ENCODE assay signal across 13 cellular contexts in the genomic region with DNA sequence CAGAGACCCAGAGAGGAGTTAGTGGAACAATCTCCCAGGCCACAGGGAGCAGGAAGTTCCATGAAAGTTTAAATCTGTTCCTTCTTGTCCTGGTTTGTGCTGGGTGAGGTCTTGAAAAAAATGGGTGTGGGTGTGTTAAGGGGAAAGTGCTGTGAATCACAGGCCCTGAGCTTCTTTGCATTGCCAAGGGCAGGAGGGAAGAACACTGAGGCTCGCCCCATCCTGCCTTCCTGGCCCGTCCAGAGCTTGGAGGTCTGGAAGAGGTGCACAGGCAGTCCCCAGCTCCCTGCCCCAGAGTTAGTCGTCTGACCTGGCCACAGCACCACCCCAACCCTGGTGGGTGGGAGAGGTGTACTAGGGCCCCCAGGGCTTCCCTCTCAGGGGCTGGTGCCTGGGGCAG. TPM values are rescaled to one million over a fixed set of nuclear protein-coding genes. Genes with fewer than 3 reads are reported as not detected.
DNase-seq lines count a peak whose midpoint lies in the region; ATAC-seq and TF ChIP-seq lines count a peak whose summit lies in the region.
"Had no signal": no experiment of that assay in that cellular context is flagged by ENCODE, and none has a peak within 500 bp of the region (broad histone marks: within the 10 kb centered on the region; RNA-seq: fewer than 3 reads in every experiment).

No MANE protein-coding gene starts in this region.

- no peaks in the 10 kb centered on the region for H3K9me3 Mint-ChIP-seq in activated naive CD4-positive, alpha-beta T cell treated with anti-CD3 and anti-CD28 coated beads, Interleukin-2, amount 50 U/mL, for 24 hours

- intact Hi-C loops in mammary epithelial cell (cut with micrococcal nuclease) (loop anchor here (1.0 kb wide), 2 partner anchors 35 to 51 kb away; no protein-coding TSS in a partner anchor), left colon (cut with DNase I, micrococcal nuclease) (loop anchor here in 1 of 2 donors (10.0 kb wide), 1 partner anchor 47 kb away; a partner anchor contains a TSS), vagina (cut with DNase I) (no loop called here)

- H3K4me1 ChIP-seq in mammary epithelial cell (ENCODE audit: insufficient read depth, low read length) (peaks cover 21% of the 10 kb centered on the region), vagina (peaks cover 21% of the 10 kb centered on the region)

- in situ Hi-C loops in mammary epithelial cell (cut with MboI; ENCODE audit: low sequenced_read_pairs in 2 of 2): no loop called here

- peaks cover 72% of the 10 kb centered on the region for H3K79me2 ChIP-seq in mammary epithelial cell (ENCODE audit: insufficient read depth, low read length)

- H3K4me3 ChIP-seq in mammary epithelial cell (replicated peaks in 1 of 3; ENCODE audit: insufficient read depth in 1 of 3, low read depth in 2 of 3, low read length in 3 of 3): peak overlapping the region; percentile 73 to 99 (median 86)
- H3K4me3 ChIP-seq in vagina: no peak overlapping the region
- H3K4me3 ChIP-seq: adrenal gland had no signal

- TF ChIP-seq POLR2A in vagina (IDR thresholded peaks at IDR 0.05): no peak

- H3K4me1 Mint-ChIP-seq in activated naive CD4-positive, alpha-beta T cell treated with anti-CD3 and anti-CD28 coated beads, Interleukin-2, amount 50 U/mL, for 24 hours: peaks cover 21% of the 10 kb centered on the region

- ATAC-seq in left colon (peak; percentile 53), GM21825 (IDR thresholded peaks at IDR 0.05; ENCODE audit: unreplicated experiment) (no peak)
- ATAC-seq: stimulated activated naive B cell treated with anti-CD40 and anti-IgM and Interleukin-4, amounts not matched to agents 10 μg/mL and 1 μg/mL and 100 μg/mL, for 72 hours had no signal

- peak overlapping the region; percentile 89 for H3K4me2 ChIP-seq in mammary epithelial cell (ENCODE audit: insufficient read depth, low read depth, low read length)

- H3K9ac ChIP-seq in mammary epithelial cell (ENCODE audit: insufficient read depth, low read length): peak overlapping the region; percentile 95

- H3K27ac ChIP-seq in mammary epithelial cell (ENCODE audit: insufficient read depth, low read depth, low read length) (peak overlapping the region; percentile 77), vagina (peak overlapping the region; percentile 68)
- H3K27ac ChIP-seq: adrenal gland had no signal

- H3K27me3 ChIP-seq in mammary epithelial cell (ENCODE audit: insufficient read depth, low read length): no peaks in the 10 kb centered on the region
- H3K27me3 ChIP-seq in vagina: no peaks in the 10 kb centered on the region
- H3K27me3 ChIP-seq: adrenal gland had no signal

- peaks cover 11% of the 10 kb centered on the region for H3K27me3 Mint-ChIP-seq in activated naive CD4-positive, alpha-beta T cell treated with anti-CD3 and anti-CD28 coated beads, Interleukin-2, amount 50 U/mL, for 24 hours

- dilution Hi-C loops in mammary epithelial cell (cut with HindIII; ENCODE audit: low sequenced_read_pairs): loop anchor here (5.0 to 10.0 kb wide), 2 partner anchors 35 to 293 kb away; no protein-coding TSS in a partner anchor

- no peak overlapping the region for H2AFZ ChIP-seq in mammary epithelial cell (ENCODE audit: low read depth, low read length)

- H3K36me3 ChIP-seq in mammary epithelial cell (ENCODE audit: insufficient read depth, low read length): peaks cover 11% of the 10 kb centered on the region
- no peaks in the 10 kb centered on the region for H3K36me3 ChIP-seq in vagina
- H3K36me3 ChIP-seq: adrenal gland had no signal

- WGBS in mammary epithelial cell (ENCODE audit: low coverage, missing lambda C conversion rate): 0% methylated on average over 1 of the region's 3 CpGs

- H3K9me3 ChIP-seq in mammary epithelial cell (replicated peaks; ENCODE audit: insufficient read depth, low read length): no peaks in the 10 kb centered on the region
- H3K9me3 ChIP-seq in vagina: no peaks in the 10 kb centered on the region
- H3K9me3 ChIP-seq: adrenal gland had no signal

- peaks cover 3% of the 10 kb centered on the region for H3K36me3 Mint-ChIP-seq in activated naive CD4-positive, alpha-beta T cell treated with anti-CD3 and anti-CD28 coated beads, Interleukin-2, amount 50 U/mL, for 24 hours

- no peak for DNase-seq in activated naive CD4-positive, alpha-beta T cell treated with anti-CD3 and anti-CD28 coated beads, Interleukin-2, amount 50 U/mL, for 16 hours
- DNase-seq in mammary epithelial cell: peak; percentile 90
- DNase-seq in left colon: peak; percentile 43 to 62
- DNase-seq in vagina (ENCODE audit: extremely low spot score in 2 of 2): no peak
- DNase-seq in NCI-H2227 (lab: John Stamatoyannopoulos, UW; ENCODE audit: unreplicated experiment): no peak
- no peak for DNase-seq in H4 (ENCODE audit: low spot score)
- DNase-seq: NCI-H2029; stimulated activated CD4-positive, alpha-beta T cell treated with anti-CD3 and anti-CD28 coated beads, Interleukin-1b, Interleukin-23, amount 100 ng/mL, for 48 hours; stimulated activated naive B cell treated with anti-CD40 and anti-IgM and Interleukin-4, amounts not matched to agents 10 μg/mL and 1 μg/mL and 100 μg/mL, for 72 hours; T-helper 9 cell had no signal

- no TSS peak for BruUV-seq in mammary epithelial cell (replicated peaks; lab: Mats Ljungman, UMichigan)

- no peak overlapping the region for H3K27ac Mint-ChIP-seq in activated naive CD4-positive, alpha-beta T cell treated with anti-CD3 and anti-CD28 coated beads, Interleukin-2, amount 50 U/mL, for 24 hours
- H3K27ac Mint-ChIP-seq: stimulated activated naive B cell treated with anti-CD40 and anti-IgM and Interleukin-4, amounts not matched to agents 10 μg/mL and 1 μg/mL and 100 μg/mL, for 72 hours had no signal

- no peaks in the 10 kb centered on the region for H4K20me1 ChIP-seq in mammary epithelial cell (ENCODE audit: insufficient read depth, low read length)

- peak overlapping the region; percentile 2 for H3K4me3 Mint-ChIP-seq in activated naive CD4-positive, alpha-beta T cell treated with anti-CD3 and anti-CD28 coated beads, Interleukin-2, amount 50 U/mL, for 24 hours
- H3K4me3 Mint-ChIP-seq: stimulated activated naive B cell treated with anti-CD40 and anti-IgM and Interleukin-4, amounts not matched to agents 10 μg/mL and 1 μg/mL and 100 μg/mL, for 72 hours had no signal

- TF ChIP-seq CTCF in mammary epithelial cell (conservative IDR thresholded peaks at IDR 0.05 in 1 of 2, IDR thresholded peaks at IDR 0.05 in 1 of 2; ENCODE audit: extremely low read depth in 1 of 2, insufficient read depth in 1 of 2, low read depth in 1 of 2, low read length in 2 of 2) (no peak), vagina (IDR thresholded peaks at IDR 0.05) (no peak)

- CTCF ChIA-PET in mammary epithelial cell (lab: Charles Lee; ENCODE audit: low non-redundant PET): interaction anchor here (0.5 to 0.7 kb wide), 2 partner anchors 48 to 444 kb away, joined by 4 to 15 read pairs; no protein-coding TSS in a partner anchor

RNA-seq across cellular contexts. Expression of a gene that starts 2.4 kb away (rescaled TPM):
- total RNA-seq in mammary epithelial cell (10 to 100 TPM; 44.9 to 73.7 TPM), left colon (10 to 100 TPM; 28.6 to 31.4 TPM), vagina (33.4 TPM)
- polyA plus RNA-seq in mammary epithelial cell: 70.6 TPM
- polyA minus RNA-seq in mammary epithelial cell: 27.4 TPM
- total RNA-seq in H4 (2014; rRNA removed; shearing (Covaris generic)): 29.3 and 32.1 TPM in 2 replicates

RNA-seq across cellular contexts. Expression of a gene that starts 52.2 kb away (rescaled TPM):
- total RNA-seq in mammary epithelial cell: 10 to 100 TPM; 12.2 to 21.2 TPM
- polyA plus RNA-seq in mammary epithelial cell: 20.0 TPM
- polyA minus RNA-seq in mammary epithelial cell: 6.3 TPM
- 10 to 100 TPM; 22.4 to 23.5 TPM for total RNA-seq in left colon
- total RNA-seq in vagina: 18.9 TPM
- 8.8 and 17.4 TPM in 2 replicates for total RNA-seq in H4 (2014; rRNA removed; shearing (Covaris generic))

RNA-seq across cellular contexts. Expression of a gene that starts 52.3 kb away (rescaled TPM):
- total RNA-seq in mammary epithelial cell (10 to 100 TPM; 48.0 to 76.8 TPM), left colon (10 to 100 TPM; 50.7 to 53.6 TPM), vagina (99.7 TPM)
- 6.5 TPM for polyA plus RNA-seq in mammary epithelial cell
- 19.2 TPM for polyA minus RNA-seq in mammary epithelial cell
- total RNA-seq in H4 (2014; rRNA removed; shearing (Covaris generic)): 20.1 and 25.9 TPM in 2 replicates

Comparison
In these comparisons a context has a peak if more than half of its experiments do, and no peak if none do; other contexts are left out.
1. DNase-seq: peak in mammary epithelial cell (single experiment) and left colon (2 of 2); none in activated naive CD4-positive, alpha-beta T cell treated with anti-CD3 and anti-CD28 coated beads, Interleukin-2, amount 50 U/mL, for 16 hours (single experiment), vagina (0 of 2), NCI-H2227 (single experiment) and H4 (single experiment).
2. H3K4me3 ChIP-seq: peak in mammary epithelial cell (3 of 3); none in vagina (0 of 2).